ENCODE assay signal across 15 cellular contexts in the genomic region with DNA sequence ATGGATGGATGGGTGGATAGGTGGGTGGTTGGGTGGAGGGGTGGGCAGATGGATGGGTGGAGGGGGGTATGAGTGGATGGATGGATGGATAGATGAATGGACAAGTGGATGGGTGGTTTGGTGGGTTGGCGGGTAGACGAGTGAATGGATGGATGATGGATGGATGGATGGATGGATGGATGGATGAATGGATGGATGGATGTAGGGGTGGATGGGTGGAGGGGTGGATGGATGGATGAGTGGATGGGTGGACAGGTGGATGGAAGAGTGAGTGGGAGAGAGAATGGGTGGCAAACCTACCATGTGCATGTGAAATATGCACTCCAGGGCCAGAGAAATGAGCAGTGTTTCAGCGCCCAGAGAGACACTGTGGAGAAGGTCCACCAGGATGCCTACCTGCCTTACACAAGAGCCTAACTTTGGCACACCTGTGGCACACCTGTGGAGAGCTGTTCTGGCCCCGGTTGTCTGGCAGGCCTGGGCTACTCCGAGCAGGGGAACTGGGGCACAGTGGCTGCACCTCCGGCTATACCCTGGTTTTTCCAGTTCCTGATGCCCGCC. TPM values are rescaled to one million over a fixed set of nuclear protein-coding genes. Genes with fewer than 3 reads are reported as not detected.
A peak's percentile ranks its signal among the peaks of the same experiment; 100 is the strongest.
DNase-seq lines count a peak whose midpoint lies in the region; ATAC-seq, FAIRE-seq and TF ChIP-seq lines count a peak whose summit lies in the region.
"Had no signal": no experiment of that assay in that cellular context is flagged by ENCODE, and none has a peak within 500 bp of the region (broad histone marks: within the 10 kb centered on the region; RNA-seq: fewer than 3 reads in every experiment).

No MANE protein-coding gene starts in this region.

- H3K27ac ChIP-seq in right atrium auricular region (peak overlapping the region; percentile 90 to 91), esophagus (ENCODE audit: low read depth in 2 of 2, low read length in 1 of 2) (peak overlapping the region; percentile 57 to 94), pancreas (peak overlapping the region; percentile 80 to 87 (median 84))

- ATAC-seq in Right ventricle myocardium superior (ENCODE audit: poor library complexity), result no peak
- no peak for ATAC-seq in pancreas
- no peak for ATAC-seq in GM21447 (IDR thresholded peaks at IDR 0.05; ENCODE audit: unreplicated experiment)
- ATAC-seq: naive thymus-derived CD8-positive, alpha-beta T cell had no signal

- intact Hi-C loops in Right ventricle myocardium superior (cut with DNase I) (no loop called here), pancreas (cut with DNase I) (no loop called here)

- H3K4me1 ChIP-seq in right atrium auricular region, result peaks cover 0 to 97% of the 10 kb centered on the region in 2 donors
- H3K4me1 ChIP-seq in esophagus (ENCODE audit: control insufficient read depth in 2 of 2, insufficient read depth in 2 of 2, low read length in 1 of 2), result peaks cover 20 to 56% of the 10 kb centered on the region in 2 donors
- H3K4me1 ChIP-seq in pancreas, result peaks cover 11 to 42% (median 14%) of the 10 kb centered on the region in 3 donors

- H3K27me3 ChIP-seq in right atrium auricular region (no peaks in the 10 kb centered on the region), esophagus (ENCODE audit: control insufficient read depth in 1 of 2, insufficient read depth in 2 of 2, low read length in 2 of 2) (no peaks in the 10 kb centered on the region), pancreas (no peaks in the 10 kb centered on the region)

- FAIRE-seq in pancreas (lab: Jason Lieb, UNC), result no peak

- H3K9me3 ChIP-seq in right atrium auricular region (no peaks in the 10 kb centered on the region), esophagus (ENCODE audit: control insufficient read depth in 2 of 2, insufficient read depth in 1 of 2, low read depth in 1 of 2, low read length in 1 of 2) (peaks cover 0 to 3% of the 10 kb centered on the region in 2 donors), pancreas (no peaks in the 10 kb centered on the region)

- no peak overlapping the region for H3K4me3 ChIP-seq in right atrium auricular region
- H3K4me3 ChIP-seq in esophagus (ENCODE audit: low read depth in 1 of 2, low read length in 2 of 2), result peak overlapping the region in 1 of 2 donors; percentile 5
- no peak overlapping the region for H3K4me3 ChIP-seq in pancreas

- 61 to 63% methylated on average over 7 of the region's 7 CpGs for WGBS in esophagus, 2 donors
- 61 to 66% methylated on average over 6 to 7 of the region's 7 CpGs for whole genome bisulfite sequencing in pancreas, 2 donors

- no peak for TF ChIP-seq CTCF in right atrium auricular region (IDR thresholded peaks at IDR 0.05)
- no peak for TF ChIP-seq CTCF in pancreas (IDR thresholded peaks at IDR 0.05)

- H3K36me3 ChIP-seq in right atrium auricular region (peaks cover 16% of the 10 kb centered on the region), esophagus (ENCODE audit: control insufficient read depth in 2 of 2, insufficient read depth in 2 of 2, low read length in 1 of 2) (peaks cover 3 to 49% of the 10 kb centered on the region in 2 donors), pancreas (peaks cover 0 to 10% (median 6%) of the 10 kb centered on the region in 3 donors)

- DNase-seq in right atrium auricular region (ENCODE audit: low spot score) (no peak), Right ventricle myocardium superior (no peak), pancreas (no peak), NOMO-1 treated with dmso at 0.1 percent for 144 hours (lab: John Stamatoyannopoulos, UW; ENCODE audit: unreplicated experiment) (no peak), NCI-H526 (lab: John Stamatoyannopoulos, UW) (no peak), Kasumi-1 (lab: John Stamatoyannopoulos, UW) (no peak)
- DNase-seq: ACHN; amygdala; naive thymus-derived CD8-positive, alpha-beta T cell; NCI-H2029 treated with DMSO at 0.1 percent for 48 hours; T-helper 1 cell had no signal

RNA-seq across cellular contexts. Expression of a gene that starts 12.8 kb away (rescaled TPM):
- total RNA-seq in right atrium auricular region (10 to 100 TPM; 17.5 to 43.5 TPM), Right ventricle myocardium superior (7.3 TPM), pancreas (10 to 100 TPM in 3 of 6 donors, 1 to 10 TPM in 3; 6.5 to 11.8 (median 10.1) TPM)
- polyA plus RNA-seq in esophagus (100 to 1,000 TPM; 111 to 133 TPM), pancreas (10 to 100 TPM; 13.8 to 17.1 TPM)
- total RNA-seq: activated CD8-positive, alpha-beta memory T cell treated with anti-CD3 and anti-CD28 coated beads for 36 hours; activated T-helper 2 cell treated with anti-CD3 and anti-CD28 coated beads, Interferon-gamma antibody, Interleukin-2, Interleukin-4, amounts not matched to agents 10 μg/mL and 5 μg/mL and 100 μg/mL, durations not matched to agents 14 hours and 24 hours and 36 hours; naive thymus-derived CD8-positive, alpha-beta T cell had no signal
- polyA plus RNA-seq: naive thymus-derived CD8-positive, alpha-beta T cell had no signal
